Comparison of ENCODE assay signal across 1 cellular context in the genomic region with DNA sequence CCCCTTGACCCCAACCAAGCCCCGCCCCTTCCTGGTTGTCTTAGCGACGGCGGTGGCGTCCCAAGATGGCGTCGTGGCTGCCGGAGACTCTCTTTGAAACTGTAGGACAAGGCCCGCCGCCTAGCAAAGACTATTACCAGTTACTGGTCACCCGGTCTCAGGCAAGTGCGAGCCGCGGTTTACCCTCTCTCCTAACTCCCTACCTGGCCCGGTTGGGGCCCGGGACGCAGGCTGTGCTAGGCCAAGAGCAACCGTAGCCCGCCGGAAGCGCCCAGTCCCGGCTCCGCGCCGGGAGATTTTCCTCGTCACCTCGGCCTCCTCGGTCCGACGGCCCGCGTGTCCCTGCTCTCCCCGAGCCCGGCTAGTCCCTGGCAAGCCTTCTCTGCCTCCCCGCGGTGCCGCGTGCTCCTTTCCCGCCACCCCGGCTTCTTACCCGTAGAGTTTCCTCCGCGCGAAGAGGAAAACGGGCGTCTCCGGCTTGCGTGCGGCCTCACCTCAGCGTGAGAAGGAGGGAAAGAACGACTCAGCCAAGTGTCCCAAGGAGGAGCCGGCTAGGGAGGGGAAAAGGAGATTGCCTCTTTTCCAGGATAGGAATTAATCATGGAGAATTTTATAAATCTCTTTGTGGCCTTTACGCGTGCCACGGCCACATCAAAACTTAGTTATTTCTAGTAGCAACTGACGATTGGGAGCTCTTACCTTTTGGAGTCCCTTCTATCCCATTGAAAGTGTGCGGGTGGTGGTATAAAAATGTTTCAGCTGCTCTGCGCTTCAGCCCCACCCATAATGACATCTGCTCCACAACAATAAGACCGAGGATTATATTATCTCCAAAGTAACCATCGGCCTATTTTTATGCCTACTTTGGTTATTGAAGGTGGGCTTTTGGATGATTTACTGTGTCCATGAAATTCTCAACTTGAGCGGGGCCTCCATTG.
A peak's percentile ranks its signal among the peaks of the same experiment; 100 is the strongest.
TF ChIP-seq lines count a peak whose summit lies in the region.

Gene FBXO36 (plus strand): TSS at position 55 of the 938 bp plus-strand sequence. CDS start 11 bp downstream, at position 66.

TF ChIP-seq in K562, 482 proteins besides CTCF, POLR2A, EP300 and RAD21 (continued from another document and continues in another):
- TF ChIP-seq ZNF518B (CRISPR knock-in tag; IDR thresholded peaks at IDR 0.05) (no peak), POU5F1 (IDR thresholded peaks at IDR 0.05; ENCODE audit: borderline replicate concordance, low read depth, low read length, partially characterized antibody) (no peak), ZBTB7A (IDR thresholded peaks at IDR 0.05; ENCODE audit: borderline replicate concordance, control insufficient read depth, low read depth, low read length) (no peak), ZNF217 (CRISPR knock-in tag; IDR thresholded peaks at IDR 0.05) (no peak), RB1 (IDR thresholded peaks at IDR 0.05; ENCODE audit: low read depth) (peak; percentile 31; the same call in 1 of the 2 replicates), ETV5 (CRISPR knock-in tag; IDR thresholded peaks at IDR 0.05; ENCODE audit: low read depth) (no peak), CBX5 (IDR thresholded peaks at IDR 0.05; ENCODE audit: borderline replicate concordance, low read depth) (no peak), MED1 (CRISPR knock-in tag; IDR thresholded peaks at IDR 0.05; ENCODE audit: borderline replicate concordance) (no peak), BDP1 (IDR thresholded peaks at IDR 0.05; ENCODE audit: insufficient read depth, insufficient read length) (no peak), GABPB1 (CRISPR knock-in tag; IDR thresholded peaks at IDR 0.05) (peak; percentile 79; the same call in 1 of the 2 replicates), KLF1 (tag; IDR thresholded peaks at IDR 0.05) (no peak), PBX2 (CRISPR knock-in tag; IDR thresholded peaks at IDR 0.05; ENCODE audit: low read depth) (no peak), PBX2 (tag; conservative IDR thresholded peaks at IDR 0.05; ENCODE audit: low read depth) (no peak), NCOA6 (IDR thresholded peaks at IDR 0.05) (peak; percentile 29; the same call in 1 of the 2 replicates), SRSF1 (IDR thresholded peaks at IDR 0.05; ENCODE audit: low read depth, low read length) (no peak), ZNF592 (IDR thresholded peaks at IDR 0.05) (no peak), KAT7 (CRISPR knock-in tag; IDR thresholded peaks at IDR 0.05; ENCODE audit: borderline replicate concordance) (0 out of 2 replicates have a peak, but pooled peaks have one; percentile 58), MTA3 (IDR thresholded peaks at IDR 0.05; ENCODE audit: borderline replicate concordance) (no peak), SUPT5H (IDR thresholded peaks at IDR 0.05) (no peak), MBD2 (IDR thresholded peaks at IDR 0.05; ENCODE audit: borderline replicate concordance, low read depth) (no peak), TEAD2 (tag; IDR thresholded peaks at IDR 0.05) (no peak), JUND (IDR thresholded peaks at IDR 0.05; ENCODE audit: borderline replicate concordance, low read depth, low read length) (no peak), JUND (tag; IDR thresholded peaks at IDR 0.05; ENCODE audit: borderline replicate concordance, low read depth, low read length) (no peak), CBFB (CRISPR knock-in tag; IDR thresholded peaks at IDR 0.05) (no peak), MAZ (CRISPR knock-in tag; conservative IDR thresholded peaks at IDR 0.05 in 1 of 2, IDR thresholded peaks at IDR 0.05 in 1 of 2) (no peak), CSDE1 (IDR thresholded peaks at IDR 0.05) (peak in 1 of 2 experiments; percentile 65; a peak in 1 of 4 replicates), ZNF764 (CRISPR knock-in tag; IDR thresholded peaks at IDR 0.05; ENCODE audit: low read depth) (no peak)
- TF ChIP-seq, protein P1, sequence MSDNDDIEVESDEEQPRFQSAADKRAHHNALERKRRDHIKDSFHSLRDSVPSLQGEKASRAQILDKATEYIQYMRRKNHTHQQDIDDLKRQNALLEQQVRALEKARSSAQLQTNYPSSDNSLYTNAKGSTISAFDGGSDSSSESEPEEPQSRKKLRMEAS (CRISPR knock-in tag; IDR thresholded peaks at IDR 0.05), result peak; percentile 80
- TF ChIP-seq, protein P2, sequence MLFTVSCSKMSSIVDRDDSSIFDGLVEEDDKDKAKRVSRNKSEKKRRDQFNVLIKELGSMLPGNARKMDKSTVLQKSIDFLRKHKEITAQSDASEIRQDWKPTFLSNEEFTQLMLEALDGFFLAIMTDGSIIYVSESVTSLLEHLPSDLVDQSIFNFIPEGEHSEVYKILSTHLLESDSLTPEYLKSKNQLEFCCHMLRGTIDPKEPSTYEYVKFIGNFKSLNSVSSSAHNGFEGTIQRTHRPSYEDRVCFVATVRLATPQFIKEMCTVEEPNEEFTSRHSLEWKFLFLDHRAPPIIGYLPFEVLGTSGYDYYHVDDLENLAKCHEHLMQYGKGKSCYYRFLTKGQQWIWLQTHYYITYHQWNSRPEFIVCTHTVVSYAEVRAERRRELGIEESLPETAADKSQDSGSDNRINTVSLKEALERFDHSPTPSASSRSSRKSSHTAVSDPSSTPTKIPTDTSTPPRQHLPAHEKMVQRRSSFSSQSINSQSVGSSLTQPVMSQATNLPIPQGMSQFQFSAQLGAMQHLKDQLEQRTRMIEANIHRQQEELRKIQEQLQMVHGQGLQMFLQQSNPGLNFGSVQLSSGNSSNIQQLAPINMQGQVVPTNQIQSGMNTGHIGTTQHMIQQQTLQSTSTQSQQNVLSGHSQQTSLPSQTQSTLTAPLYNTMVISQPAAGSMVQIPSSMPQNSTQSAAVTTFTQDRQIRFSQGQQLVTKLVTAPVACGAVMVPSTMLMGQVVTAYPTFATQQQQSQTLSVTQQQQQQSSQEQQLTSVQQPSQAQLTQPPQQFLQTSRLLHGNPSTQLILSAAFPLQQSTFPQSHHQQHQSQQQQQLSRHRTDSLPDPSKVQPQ (CRISPR knock-in tag; IDR thresholded peaks at IDR 0.05; ENCODE audit: borderline replicate concordance), result no peak
- TF ChIP-seq, protein P3, sequence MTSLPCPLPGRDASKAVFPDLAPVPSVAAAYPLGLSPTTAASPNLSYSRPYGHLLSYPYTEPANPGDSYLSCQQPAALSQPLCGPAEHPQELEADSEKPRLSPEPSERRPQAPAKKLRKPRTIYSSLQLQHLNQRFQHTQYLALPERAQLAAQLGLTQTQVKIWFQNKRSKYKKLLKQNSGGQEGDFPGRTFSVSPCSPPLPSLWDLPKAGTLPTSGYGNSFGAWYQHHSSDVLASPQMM (CRISPR knock-in tag; IDR thresholded peaks at IDR 0.05), result no peak
- TF ChIP-seq, protein P4, sequence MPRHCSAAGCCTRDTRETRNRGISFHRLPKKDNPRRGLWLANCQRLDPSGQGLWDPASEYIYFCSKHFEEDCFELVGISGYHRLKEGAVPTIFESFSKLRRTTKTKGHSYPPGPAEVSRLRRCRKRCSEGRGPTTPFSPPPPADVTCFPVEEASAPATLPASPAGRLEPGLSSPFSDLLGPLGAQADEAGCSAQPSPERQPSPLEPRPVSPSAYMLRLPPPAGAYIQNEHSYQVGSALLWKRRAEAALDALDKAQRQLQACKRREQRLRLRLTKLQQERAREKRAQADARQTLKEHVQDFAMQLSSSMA (CRISPR knock-in tag; IDR thresholded peaks at IDR 0.05), result no peak
- TF ChIP-seq, protein P5, sequence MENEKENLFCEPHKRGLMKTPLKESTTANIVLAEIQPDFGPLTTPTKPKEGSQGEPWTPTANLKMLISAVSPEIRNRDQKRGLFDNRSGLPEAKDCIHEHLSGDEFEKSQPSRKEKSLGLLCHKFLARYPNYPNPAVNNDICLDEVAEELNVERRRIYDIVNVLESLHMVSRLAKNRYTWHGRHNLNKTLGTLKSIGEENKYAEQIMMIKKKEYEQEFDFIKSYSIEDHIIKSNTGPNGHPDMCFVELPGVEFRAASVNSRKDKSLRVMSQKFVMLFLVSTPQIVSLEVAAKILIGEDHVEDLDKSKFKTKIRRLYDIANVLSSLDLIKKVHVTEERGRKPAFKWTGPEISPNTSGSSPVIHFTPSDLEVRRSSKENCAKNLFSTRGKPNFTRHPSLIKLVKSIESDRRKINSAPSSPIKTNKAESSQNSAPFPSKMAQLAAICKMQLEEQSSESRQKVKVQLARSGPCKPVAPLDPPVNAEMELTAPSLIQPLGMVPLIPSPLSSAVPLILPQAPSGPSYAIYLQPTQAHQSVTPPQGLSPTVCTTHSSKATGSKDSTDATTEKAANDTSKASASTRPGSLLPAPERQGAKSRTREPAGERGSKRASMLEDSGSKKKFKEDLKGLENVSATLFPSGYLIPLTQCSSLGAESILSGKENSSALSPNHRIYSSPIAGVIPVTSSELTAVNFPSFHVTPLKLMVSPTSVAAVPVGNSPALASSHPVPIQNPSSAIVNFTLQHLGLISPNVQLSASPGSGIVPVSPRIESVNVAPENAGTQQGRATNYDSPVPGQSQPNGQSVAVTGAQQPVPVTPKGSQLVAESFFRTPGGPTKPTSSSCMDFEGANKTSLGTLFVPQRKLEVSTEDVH (IDR thresholded peaks at IDR 0.05; ENCODE audit: low read depth, partially characterized antibody), result peak; percentile 67
